In genomic region chr3:129487183-129487867, GRCh38 we compare ENCODE assay signal across 22 cellular contexts. TPM values are rescaled to one million over a fixed set of nuclear protein-coding genes. Genes with fewer than 3 reads are reported as not detected.
DNase-seq lines count a peak whose midpoint lies in the region; FAIRE-seq and TF ChIP-seq lines count a peak whose summit lies in the region.
"Had no signal": no experiment of that assay in that cellular context is flagged by ENCODE, and none has a peak within 500 bp of the region (broad histone marks: within the 10 kb centered on the region; RNA-seq: fewer than 3 reads in every experiment).

No MANE protein-coding gene starts in this region.

- no peaks in the 10 kb centered on the region for H3K9me2 ChIP-seq in hepatocyte (replicated peaks; ENCODE audit: insufficient read depth)
- H3K9me2 ChIP-seq: SK-N-SH had no signal

- peaks cover 69% of the 10 kb centered on the region for H3K4me1 Mint-ChIP-seq in endothelial cell (ENCODE audit: unreplicated experiment)

- POLR2A ChIA-PET in RWPE1 (lab: Yijun Ruan, JAX; ENCODE audit: low non-redundant PET), result no interaction called here

- H3K36me3 ChIP-seq in ACC112 (ENCODE audit: insufficient read depth, low read length) (no peaks in the 10 kb centered on the region), hepatocyte (replicated peaks; ENCODE audit: insufficient read depth, low read depth) (no peaks in the 10 kb centered on the region), skeletal muscle tissue (ENCODE audit: control insufficient read depth in 3 of 3, insufficient read depth in 3 of 3, low read length in 3 of 3) (peaks cover 0 to 5% (median 5%) of the 10 kb centered on the region in 3 donors)

- no peak overlapping the region for H3K4me3 ChIP-seq in ACC112 (ENCODE audit: low read depth, low read length)
- no peak overlapping the region for H3K4me3 ChIP-seq in hepatocyte
- H3K4me3 ChIP-seq in skeletal muscle tissue (ENCODE audit: low read length in 3 of 3), result no peak overlapping the region
- H3K4me3 ChIP-seq: A549 had no signal

- no peak for DNase-seq in RWPE1 (ENCODE audit: low spot score)
- DNase-seq in hepatocyte (ENCODE audit: low spot score), result no peak
- no peak for DNase-seq in endothelial cell (ENCODE audit: low spot score)
- no peak for DNase-seq in D721Med (ENCODE audit: insufficient read length, low spot score)
- no peak for DNase-seq in SKM-1 (lab: John Stamatoyannopoulos, UW; ENCODE audit: unreplicated experiment)
- DNase-seq in UCSD-AML1 (lab: John Stamatoyannopoulos, UW; ENCODE audit: unreplicated experiment), result no peak
- DNase-seq: activated CD4-positive, alpha-beta T cell treated with anti-CD3 and anti-CD28 coated beads, Interleukin-2, amount 50 U/mL, for 1 hour; activated T-cell treated with anti-CD3 and anti-CD28 coated beads, Interleukin-2, amount 50 U/mL, for 24 hours; CD8-positive, alpha-beta T cell; cerebellar nuclear complex; immature natural killer cell; Kasumi-1; NCI-H1436; SK-N-SH; stimulated activated CD4-positive, alpha-beta T cell treated with anti-CD3 and anti-CD28 coated beads, Interleukin-12 subunit alpha, Interleukin-12 subunit beta, amount 100 ng/mL, for 4 hours had no signal

- peaks cover 42% of the 10 kb centered on the region for H3K4me1 ChIP-seq in ACC112 (ENCODE audit: control insufficient read depth, insufficient read depth, low read length, unreplicated experiment)
- no peaks in the 10 kb centered on the region for H3K4me1 ChIP-seq in hepatocyte (ENCODE audit: insufficient read depth)
- peaks cover 38 to 52% (median 39%) of the 10 kb centered on the region in 3 donors for H3K4me1 ChIP-seq in skeletal muscle tissue (ENCODE audit: control insufficient read depth in 3 of 3, insufficient read depth in 3 of 3, low read length in 3 of 3)

- H2AFZ ChIP-seq in ACC112 (ENCODE audit: low read length, unreplicated experiment) (no peak overlapping the region), hepatocyte (no peak overlapping the region)

- CTCF ChIA-PET in RWPE1 (lab: Yijun Ruan, JAX), result interaction anchor here (1.2 kb wide), 1 partner anchor 343 kb away, joined by 4 read pairs; no protein-coding TSS in a partner anchor

- H4K20me1 ChIP-seq in hepatocyte (ENCODE audit: insufficient read depth, poor library complexity, severe bottlenecking), result no peaks in the 10 kb centered on the region

- H3K27ac Mint-ChIP-seq in endothelial cell (ENCODE audit: unreplicated experiment), result no peak overlapping the region
- H3K27ac Mint-ChIP-seq: activated naive CD8-positive, alpha-beta T cell; activated T-cell treated with anti-CD3 and anti-CD28 coated beads, Interleukin-2, amount 50 U/mL, for 24 hours; CD8-positive, alpha-beta T cell; immature natural killer cell had no signal

- no peak for TF ChIP-seq CTCF in RWPE1 (conservative IDR thresholded peaks at IDR 0.05; ENCODE audit: low read depth)
- TF ChIP-seq CTCF in hepatocyte (IDR thresholded peaks at IDR 0.05; ENCODE audit: poor library complexity), result no peak
- TF ChIP-seq CTCF in endothelial cell (IDR thresholded peaks at IDR 0.05; ENCODE audit: unreplicated experiment), result no peak
- no peak for TF ChIP-seq CTCF in D721Med (IDR thresholded peaks at IDR 0.05; ENCODE audit: insufficient read depth, missing control alignments)

- peak overlapping the region in 2 of 3 donors; percentile 11 to 46 for H3K9ac ChIP-seq in skeletal muscle tissue (ENCODE audit: low read depth in 1 of 3, low read length in 3 of 3)
- H3K9ac ChIP-seq: SK-N-SH had no signal

- no peak overlapping the region for H3K4me3 Mint-ChIP-seq in endothelial cell (ENCODE audit: unreplicated experiment)
- H3K4me3 Mint-ChIP-seq: activated naive CD8-positive, alpha-beta T cell; activated T-cell treated with anti-CD3 and anti-CD28 coated beads, Interleukin-2, amount 50 U/mL, for 24 hours; CD8-positive, alpha-beta T cell; immature natural killer cell had no signal

- 88% methylated on average over 13 of the region's 13 CpGs for WGBS in hepatocyte (ENCODE audit: low lambda C conversion rate, missing lambda C conversion rate)

- peaks cover 18% of the 10 kb centered on the region for H3K36me3 Mint-ChIP-seq in endothelial cell (ENCODE audit: low read depth, unreplicated experiment)

- no peaks in the 10 kb centered on the region for H3K9me3 Mint-ChIP-seq in endothelial cell (ENCODE audit: unreplicated experiment)
- H3K9me3 Mint-ChIP-seq: activated T-cell treated with anti-CD3 and anti-CD28 coated beads, Interleukin-2, amount 50 U/mL, for 24 hours; CD8-positive, alpha-beta T cell; immature natural killer cell had no signal

- FAIRE-seq in D721Med (lab: Jason Lieb, UNC), result no peak
- FAIRE-seq: A549 had no signal

- H3K27ac ChIP-seq in ACC112 (ENCODE audit: low read depth, low read length), result peak overlapping the region; percentile 95
- peak overlapping the region; percentile 80 for H3K27ac ChIP-seq in RWPE1
- H3K27ac ChIP-seq in hepatocyte, result peak overlapping the region; percentile 71
- peak overlapping the region; percentile 70 for H3K27ac ChIP-seq in skeletal muscle tissue (ENCODE audit: low read depth, low read length)

- H3K27me3 Mint-ChIP-seq in endothelial cell (ENCODE audit: unreplicated experiment), result peaks cover 7% of the 10 kb centered on the region
- H3K27me3 Mint-ChIP-seq: activated naive CD8-positive, alpha-beta T cell; activated T-cell treated with anti-CD3 and anti-CD28 coated beads, Interleukin-2, amount 50 U/mL, for 24 hours had no signal

- no peaks in the 10 kb centered on the region for H3K27me3 ChIP-seq in ACC112 (ENCODE audit: insufficient read depth, low read length)
- no peaks in the 10 kb centered on the region for H3K27me3 ChIP-seq in hepatocyte
- no peaks in the 10 kb centered on the region for H3K27me3 ChIP-seq in skeletal muscle tissue (ENCODE audit: control insufficient read depth in 3 of 3, insufficient read depth in 3 of 3, low read length in 3 of 3)

- H3K4me2 ChIP-seq in hepatocyte, result no peak overlapping the region
- H3K4me2 ChIP-seq: A549, SK-N-SH had no signal

- H3K79me2 ChIP-seq in ACC112 (ENCODE audit: control insufficient read depth, insufficient read depth, low read length, unreplicated experiment) (no peaks in the 10 kb centered on the region), hepatocyte (no peaks in the 10 kb centered on the region)

- H3K9me3 ChIP-seq in hepatocyte (ENCODE audit: low read depth), result no peaks in the 10 kb centered on the region
- no peaks in the 10 kb centered on the region for H3K9me3 ChIP-seq in skeletal muscle tissue (ENCODE audit: control insufficient read depth in 3 of 3, low read length in 3 of 3)
- H3K9me3 ChIP-seq: A549, SK-N-SH had no signal

RNA-seq across cellular contexts. Expression of gene RHO, which starts 41.1 kb away (rescaled TPM):
- total RNA-seq in hepatocyte (not detected in 2 replicates), skeletal muscle tissue (not detected), endothelial cell (ENCODE audit: unreplicated experiment) (not detected)
- 0.19 TPM in 1 of 2 replicates, not detected in the other for polyA plus RNA-seq in hepatocyte
- total RNA-seq: CD8-positive, alpha-beta T cell; Daoy; NCI-H460; OCI-LY7 had no signal
- polyA plus RNA-seq: immature natural killer cell, SK-N-SH had no signal

RNA-seq across cellular contexts. Expression of gene IFT122, which starts 47.3 kb away (rescaled TPM):
- total RNA-seq in hepatocyte (14.6 and 17.3 TPM in 2 replicates), skeletal muscle tissue (42.3 TPM), endothelial cell (ENCODE audit: unreplicated experiment) (25.1 TPM)
- polyA plus RNA-seq in hepatocyte, result 11.4 and 15.6 TPM in 2 replicates

RNA-seq across cellular contexts. Expression of gene MBD4, which starts 47.6 kb away (rescaled TPM):
- 25.0 and 27.5 TPM in 2 replicates for total RNA-seq in hepatocyte
- polyA plus RNA-seq in hepatocyte, result 20.8 and 22.2 TPM in 2 replicates
- total RNA-seq in skeletal muscle tissue, result 7.8 TPM
- 30.6 TPM for total RNA-seq in endothelial cell (ENCODE audit: unreplicated experiment)

RNA-seq across cellular contexts. Expression of gene H1-8, which starts 55.6 kb away (rescaled TPM):
- total RNA-seq in hepatocyte (not detected in 2 replicates), skeletal muscle tissue (not detected), endothelial cell (ENCODE audit: unreplicated experiment) (2.7 TPM)
- polyA plus RNA-seq in hepatocyte, result not detected in 2 replicates
- total RNA-seq: CD8-positive, alpha-beta T cell; Daoy; NCI-H460; OCI-LY7 had no signal
- polyA plus RNA-seq: A549, immature natural killer cell, SK-N-SH had no signal

RNA-seq across cellular contexts. Expression of gene EFCAB12, which starts 58.9 kb away (rescaled TPM):
- total RNA-seq in hepatocyte, result 0.20 and 0.44 TPM in 2 replicates
- polyA plus RNA-seq in hepatocyte, result 0.19 and 1.5 TPM in 2 replicates
- total RNA-seq in skeletal muscle tissue, result not detected
- total RNA-seq in endothelial cell (ENCODE audit: unreplicated experiment), result 0.21 TPM
- total RNA-seq: Daoy, NCI-H460 had no signal
